Comparison of ENCODE assay signal across 13 cellular contexts in genomic region chr7:141960687-141961422, GRCh38. TPM values are rescaled to one million over a fixed set of nuclear protein-coding genes. Genes with fewer than 3 reads are reported as not detected.
DNase-seq lines count a peak whose midpoint lies in the region; ATAC-seq and TF ChIP-seq lines count a peak whose summit lies in the region.
"Had no signal": no experiment of that assay in that cellular context is flagged by ENCODE, and none has a peak within 500 bp of the region (broad histone marks: within the 10 kb centered on the region; RNA-seq: fewer than 3 reads in every experiment).

No MANE protein-coding gene starts in this region.

- H3K4me1 Mint-ChIP-seq in activated CD8-positive, alpha-beta memory T cell treated with anti-CD3 and anti-CD28 coated beads, Interleukin-2, amount 10 ng/mL, durations not matched to agents 7 days and 5 days = no peaks in the 10 kb centered on the region
- no peaks in the 10 kb centered on the region for H3K4me1 Mint-ChIP-seq in activated naive CD4-positive, alpha-beta T cell treated with anti-CD3 and anti-CD28 coated beads for 36 hours (ENCODE audit: low read depth)

- no peaks in the 10 kb centered on the region for H3K9me3 Mint-ChIP-seq in activated CD8-positive, alpha-beta memory T cell treated with anti-CD3 and anti-CD28 coated beads, Interleukin-2, amount 10 ng/mL, durations not matched to agents 7 days and 5 days (ENCODE audit: low read depth)
- H3K9me3 Mint-ChIP-seq in activated naive CD4-positive, alpha-beta T cell treated with anti-CD3 and anti-CD28 coated beads for 36 hours = no peaks in the 10 kb centered on the region
- H3K9me3 Mint-ChIP-seq: activated CD4-positive, alpha-beta memory T cell treated with anti-CD3 and anti-CD28 coated beads for 36 hours had no signal

- peak; percentile 91 for DNase-seq in CD1c-positive myeloid dendritic cell (ENCODE audit: extremely low spot score)
- DNase-seq in SKM-1 treated with dmso at 0.1 percent for 144 hours (lab: John Stamatoyannopoulos, UW; ENCODE audit: unreplicated experiment) = peak; percentile 96
- DNase-seq in omental fat pad (ENCODE audit: low spot score) = no peak
- no peak for DNase-seq in activated CD8-positive, alpha-beta memory T cell treated with anti-CD3 and anti-CD28 coated beads, Interleukin-2, amount 10 ng/mL, durations not matched to agents 7 days and 5 days
- DNase-seq in activated naive CD4-positive, alpha-beta T cell treated with anti-CD3 and anti-CD28 coated beads for 36 hours = no peak
- DNase-seq: activated CD4-positive, alpha-beta memory T cell treated with anti-CD3 and anti-CD28 coated beads for 36 hours; body of pancreas; NCI-H1436 treated with DMSO at 0.1 percent for 48 hours; posterior cingulate gyrus had no signal

- no peaks in the 10 kb centered on the region for H3K27me3 Mint-ChIP-seq in activated CD8-positive, alpha-beta memory T cell treated with anti-CD3 and anti-CD28 coated beads, Interleukin-2, amount 10 ng/mL, durations not matched to agents 7 days and 5 days
- H3K27me3 Mint-ChIP-seq in activated naive CD4-positive, alpha-beta T cell treated with anti-CD3 and anti-CD28 coated beads for 36 hours (ENCODE audit: low read depth) = peaks cover 3% of the 10 kb centered on the region
- H3K27me3 Mint-ChIP-seq: activated CD4-positive, alpha-beta memory T cell treated with anti-CD3 and anti-CD28 coated beads for 36 hours had no signal

- H3K27ac Mint-ChIP-seq in activated CD8-positive, alpha-beta memory T cell treated with anti-CD3 and anti-CD28 coated beads, Interleukin-2, amount 10 ng/mL, durations not matched to agents 7 days and 5 days = no peak overlapping the region
- H3K27ac Mint-ChIP-seq in activated naive CD4-positive, alpha-beta T cell treated with anti-CD3 and anti-CD28 coated beads for 36 hours = no peak overlapping the region
- H3K27ac Mint-ChIP-seq: activated CD4-positive, alpha-beta memory T cell treated with anti-CD3 and anti-CD28 coated beads for 36 hours had no signal

- CTCF ChIA-PET in activated CD8-positive, alpha-beta memory T cell treated with anti-CD3 and anti-CD28 coated beads, Interleukin-2, amount 10 ng/mL, durations not matched to agents 7 days and 5 days (lab: Charles Lee) = no interaction called here
- CTCF ChIA-PET in activated naive CD4-positive, alpha-beta T cell treated with anti-CD3 and anti-CD28 coated beads for 36 hours (lab: Charles Lee) = interaction anchor here (0.7 kb wide), 1 partner anchor 398 kb away, joined by 3 read pairs; no protein-coding TSS in a partner anchor

- intact Hi-C loops in activated naive CD4-positive, alpha-beta T cell treated with anti-CD3 and anti-CD28 coated beads for 36 hours (cut with micrococcal nuclease) = no loop called here

- no peak for TF ChIP-seq CTCF in omental fat pad (IDR thresholded peaks at IDR 0.05)

- no peaks in the 10 kb centered on the region for H3K36me3 Mint-ChIP-seq in activated CD8-positive, alpha-beta memory T cell treated with anti-CD3 and anti-CD28 coated beads, Interleukin-2, amount 10 ng/mL, durations not matched to agents 7 days and 5 days
- H3K36me3 Mint-ChIP-seq in activated naive CD4-positive, alpha-beta T cell treated with anti-CD3 and anti-CD28 coated beads for 36 hours (ENCODE audit: low read depth) = no peaks in the 10 kb centered on the region
- H3K36me3 Mint-ChIP-seq: activated CD4-positive, alpha-beta memory T cell treated with anti-CD3 and anti-CD28 coated beads for 36 hours had no signal

- H3K4me3 Mint-ChIP-seq in activated CD8-positive, alpha-beta memory T cell treated with anti-CD3 and anti-CD28 coated beads, Interleukin-2, amount 10 ng/mL, durations not matched to agents 7 days and 5 days = no peak overlapping the region
- no peak overlapping the region for H3K4me3 Mint-ChIP-seq in activated naive CD4-positive, alpha-beta T cell treated with anti-CD3 and anti-CD28 coated beads for 36 hours
- H3K4me3 Mint-ChIP-seq: activated CD4-positive, alpha-beta memory T cell treated with anti-CD3 and anti-CD28 coated beads for 36 hours had no signal

- peak; percentile 97 for ATAC-seq in GM21360 (IDR thresholded peaks at IDR 0.05; ENCODE audit: unreplicated experiment)
- peak; percentile 86 for ATAC-seq in HG03175 (IDR thresholded peaks at IDR 0.05; ENCODE audit: unreplicated experiment)
- no peak for ATAC-seq in omental fat pad (ENCODE audit: low FRiP score)
- ATAC-seq in activated CD8-positive, alpha-beta memory T cell treated with anti-CD3 and anti-CD28 coated beads, Interleukin-2, amount 10 ng/mL, durations not matched to agents 7 days and 5 days = no peak
- ATAC-seq in GM19397 (IDR thresholded peaks at IDR 0.05; ENCODE audit: unreplicated experiment) = no peak
- ATAC-seq: body of pancreas had no signal

RNA-seq across cellular contexts. Expression of gene TAS2R38, which starts 12.7 kb away (rescaled TPM):
- not detected for total RNA-seq in omental fat pad
- total RNA-seq in activated CD8-positive, alpha-beta memory T cell treated with anti-CD3 and anti-CD28 coated beads, Interleukin-2, amount 10 ng/mL, durations not matched to agents 7 days and 5 days = not detected
- not detected for total RNA-seq in activated naive CD4-positive, alpha-beta T cell treated with anti-CD3 and anti-CD28 coated beads for 36 hours
- total RNA-seq: activated CD4-positive, alpha-beta memory T cell treated with anti-CD3 and anti-CD28 coated beads for 36 hours; body of pancreas; epithelial cell of proximal tubule had no signal

RNA-seq across cellular contexts. Expression of gene CLEC5A, which starts 14.1 kb away (rescaled TPM):
- 1 to 10 TPM in 1 of 4 donors, under 1 TPM in 3; 0.25 to 1.1 (median 0.53) TPM for total RNA-seq in omental fat pad
- not detected for total RNA-seq in activated CD8-positive, alpha-beta memory T cell treated with anti-CD3 and anti-CD28 coated beads, Interleukin-2, amount 10 ng/mL, durations not matched to agents 7 days and 5 days
- not detected for total RNA-seq in activated naive CD4-positive, alpha-beta T cell treated with anti-CD3 and anti-CD28 coated beads for 36 hours
- total RNA-seq: activated CD4-positive, alpha-beta memory T cell treated with anti-CD3 and anti-CD28 coated beads for 36 hours; epithelial cell of proximal tubule had no signal

RNA-seq across cellular contexts. Expression of gene MGAM, which starts 34.8 kb away (rescaled TPM):
- 10 to 100 TPM in 1 of 4 donors, 1 to 10 TPM in 1, under 1 TPM in 2; 0.93 to 27.6 (median 1.2) TPM for total RNA-seq in omental fat pad
- not detected for total RNA-seq in activated CD8-positive, alpha-beta memory T cell treated with anti-CD3 and anti-CD28 coated beads, Interleukin-2, amount 10 ng/mL, durations not matched to agents 7 days and 5 days
- not detected for total RNA-seq in activated naive CD4-positive, alpha-beta T cell treated with anti-CD3 and anti-CD28 coated beads for 36 hours
- total RNA-seq: activated CD4-positive, alpha-beta memory T cell treated with anti-CD3 and anti-CD28 coated beads for 36 hours; epithelial cell of proximal tubule had no signal

RNA-seq across cellular contexts. Expression of gene OR9A4, which starts 44.7 kb away (rescaled TPM):
- total RNA-seq in omental fat pad = under 1 TPM in 1 of 4 donors, not detected in 3; 0.95 TPM
- total RNA-seq in activated CD8-positive, alpha-beta memory T cell treated with anti-CD3 and anti-CD28 coated beads, Interleukin-2, amount 10 ng/mL, durations not matched to agents 7 days and 5 days = not detected
- total RNA-seq in activated naive CD4-positive, alpha-beta T cell treated with anti-CD3 and anti-CD28 coated beads for 36 hours = not detected
- total RNA-seq: activated CD4-positive, alpha-beta memory T cell treated with anti-CD3 and anti-CD28 coated beads for 36 hours; body of pancreas; epithelial cell of proximal tubule had no signal

Comparison
In these comparisons a context has a peak if more than half of its experiments do, and no peak if none do; other contexts are left out.
1. DNase-seq: peak in CD1c-positive myeloid dendritic cell (single experiment) and SKM-1 treated with dmso at 0.1 percent for 144 hours (single experiment); none in omental fat pad (single experiment), activated CD8-positive, alpha-beta memory T cell treated with anti-CD3 and anti-CD28 coated beads, Interleukin-2, amount 10 ng/mL, durations not matched to agents 7 days and 5 days (single experiment) and activated naive CD4-positive, alpha-beta T cell treated with anti-CD3 and anti-CD28 coated beads for 36 hours (single experiment).
2. ATAC-seq: peak in GM21360 (single experiment) and HG03175 (single experiment); none in omental fat pad (single experiment), activated CD8-positive, alpha-beta memory T cell treated with anti-CD3 and anti-CD28 coated beads, Interleukin-2, amount 10 ng/mL, durations not matched to agents 7 days and 5 days (single experiment) and GM19397 (single experiment).